ENCODE assay signal across 1 cellular context in the genomic region with DNA sequence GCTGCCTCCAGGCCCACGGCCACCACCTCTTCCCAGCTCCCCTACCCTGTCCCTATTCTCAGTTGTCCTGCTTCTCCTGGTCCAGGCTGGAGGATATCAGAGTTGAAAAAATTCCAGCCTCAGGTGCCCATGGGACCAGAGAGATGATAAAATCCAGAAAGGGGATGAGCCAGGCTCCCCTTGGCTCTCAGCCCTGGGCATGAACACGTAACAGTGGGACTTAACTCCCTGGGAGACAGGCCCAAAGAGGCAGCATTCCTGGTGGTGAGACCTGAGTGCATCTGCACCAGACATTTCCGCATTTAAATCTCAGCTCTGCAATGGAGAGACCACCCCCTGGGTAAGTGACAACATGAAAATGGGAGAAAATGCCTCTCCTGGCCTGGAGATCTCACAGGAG.
TF ChIP-seq lines count a peak whose summit lies in the region.

No MANE protein-coding gene starts in this region.

TF ChIP-seq in H1, 55 proteins besides CTCF, POLR2A, EP300 and RAD21:
- TF ChIP-seq SAP30 (IDR thresholded peaks at IDR 0.05; ENCODE audit: insufficient read depth, insufficient replicate concordance, low read length) (no peak), TCF12 (IDR thresholded peaks at IDR 0.05; ENCODE audit: low read depth, low read length) (no peak), CHD1 (IDR thresholded peaks at IDR 0.05; ENCODE audit: low read depth, low read length) (no peak), PHF8 (conservative IDR thresholded peaks at IDR 0.05; ENCODE audit: low read depth, low read length) (no peak), EGR1 (IDR thresholded peaks at IDR 0.05; ENCODE audit: borderline replicate concordance, low read depth, low read length) (no peak), MAFK (IDR thresholded peaks at IDR 0.05; ENCODE audit: low read depth, low read length) (no peak), ZNF274 (IDR thresholded peaks at IDR 0.05; ENCODE audit: borderline replicate concordance, extremely low read depth, low read length) (no peak), SP2 (IDR thresholded peaks at IDR 0.05; ENCODE audit: low read length) (no peak), HDAC6 (IDR thresholded peaks at IDR 0.05; ENCODE audit: low read depth, low read length) (no peak), POLR2AphosphoS5 (IDR thresholded peaks at IDR 0.05; ENCODE audit: low read depth, low read length) (no peak), GABPA (IDR thresholded peaks at IDR 0.05; ENCODE audit: borderline replicate concordance, insufficient read depth, low read length) (no peak), CREB1 (IDR thresholded peaks at IDR 0.05) (no peak)
